ENCODE assay signal across 8 cellular contexts in genomic region chr9:67724885-67725284, GRCh38.
DNase-seq lines count a peak whose midpoint lies in the region; ATAC-seq and TF ChIP-seq lines count a peak whose summit lies in the region.
"Not testable (repeated sequence)": the region's sequence is repeated elsewhere in the genome, so short reads cannot be mapped to it uniquely, and the experiment has no call there.

No MANE protein-coding gene starts in this region.

- not testable (repeated sequence) for TF ChIP-seq CTCF in DND-41 (IDR thresholded peaks at IDR 0.05; ENCODE audit: borderline replicate concordance, extremely low read depth, low read length, poor library complexity, severe bottlenecking); ascending aorta (IDR thresholded peaks at IDR 0.05); lung (IDR thresholded peaks at IDR 0.05; ENCODE audit: control extremely low read depth, extremely low read depth); sigmoid colon (IDR thresholded peaks at IDR 0.05); suprapubic skin (IDR thresholded peaks at IDR 0.05)

- H3K36me3 ChIP-seq in DND-41 (ENCODE audit: insufficient read depth, low read length); ascending aorta; lung (ENCODE audit: control insufficient read depth in 2 of 2, insufficient read depth in 2 of 2, low read length in 2 of 2); sigmoid colon; suprapubic skin: not testable (repeated sequence)

- peak; percentile 53 for DNase-seq in DND-41
- DNase-seq in activated CD4-positive, alpha-beta T cell treated with anti-CD3 and anti-CD28 coated beads for 4 hours, result peak; percentile 18 to 32
- DNase-seq in activated T-cell treated with anti-CD3 and anti-CD28 coated beads, Interleukin-2, amount 50 U/mL, for 1 hour, result peak; percentile 30
- peak in 1 of 2 donors; percentile 63 for DNase-seq in ascending aorta (ENCODE audit: low spot score in 2 of 2)
- DNase-seq in Right ventricle myocardium inferior (ENCODE audit: missing footprints), result peak; percentile 48
- DNase-seq in lung (ENCODE audit: low spot score), result peak; percentile 37
- peak; percentile 64 for DNase-seq in sigmoid colon
- DNase-seq in suprapubic skin (ENCODE audit: low spot score in 2 of 2), result peak; percentile 66 to 81

- H3K79me2 ChIP-seq in DND-41 (ENCODE audit: insufficient read depth, low read length), result not testable (repeated sequence)

- not testable (repeated sequence) for H4K20me1 ChIP-seq in DND-41 (ENCODE audit: insufficient read depth, low read length)

- not testable (repeated sequence) for H3K9ac ChIP-seq in DND-41 (ENCODE audit: low read depth, low read length)

- not testable (repeated sequence) for H3K9me3 ChIP-seq in DND-41 (ENCODE audit: insufficient read depth, low read length, severe bottlenecking); ascending aorta; lung (ENCODE audit: control insufficient read depth in 2 of 2, insufficient read depth in 1 of 2, low read length in 1 of 2); sigmoid colon; suprapubic skin

- H2AFZ ChIP-seq in DND-41 (ENCODE audit: low read depth, low read length), result not testable (repeated sequence)

- TF ChIP-seq POLR2A in sigmoid colon (IDR thresholded peaks at IDR 0.05); suprapubic skin (IDR thresholded peaks at IDR 0.05): not testable (repeated sequence)

- H3K4me1 ChIP-seq in DND-41 (ENCODE audit: insufficient read depth, low read length); ascending aorta; lung (ENCODE audit: control insufficient read depth in 2 of 2, insufficient read depth in 2 of 2, low read length in 2 of 2); sigmoid colon; suprapubic skin: not testable (repeated sequence)

- intact Hi-C loops in ascending aorta (cut with DNase I); Right ventricle myocardium inferior (cut with DNase I); sigmoid colon (cut with DNase I): not testable (repeated sequence)

- WGBS in lung, 2 donors, result 4 to 7% methylated on average over 5 to 7 of the region's 11 CpGs
- WGBS in sigmoid colon, 2 donors, result 11 to 27% methylated on average over 6 to 7 of the region's 11 CpGs
- WGBS in suprapubic skin, result no CpG with 5 or more reads among the region's 11 CpGs

- ATAC-seq in DND-41 (ENCODE audit: insufficient read depth, low read depth); Right ventricle myocardium inferior; lung (ENCODE audit: insufficient read depth, low FRiP score): not testable (repeated sequence)

- not testable (repeated sequence) for H3K27me3 ChIP-seq in DND-41 (ENCODE audit: insufficient read depth, low read length, poor library complexity); ascending aorta; lung (ENCODE audit: control insufficient read depth, insufficient read depth); sigmoid colon; suprapubic skin

- not testable (repeated sequence) for H3K27ac ChIP-seq in DND-41 (ENCODE audit: low read length); ascending aorta; lung (ENCODE audit: low read depth in 1 of 2, low read length in 1 of 2); suprapubic skin
- H3K27ac ChIP-seq in sigmoid colon, result peak overlapping the region in 2 of 4 donors; percentile 59 to 60

- H3K4me2 ChIP-seq in DND-41 (ENCODE audit: insufficient read depth, low read length), result peak overlapping the region; percentile 42; the same call in 1 of the 2 replicates

- not testable (repeated sequence) for H3K4me3 ChIP-seq in DND-41 (ENCODE audit: low read depth in 1 of 2, low read length in 2 of 2); lung
- peak overlapping the region; percentile 42 to 47 for H3K4me3 ChIP-seq in ascending aorta
- H3K4me3 ChIP-seq in sigmoid colon, result peak overlapping the region in 3 of 4 donors; percentile 26 to 41 (median 26)
- peak overlapping the region; percentile 36 for H3K4me3 ChIP-seq in suprapubic skin

- TF ChIP-seq EP300 in sigmoid colon (IDR thresholded peaks at IDR 0.05); suprapubic skin (IDR thresholded peaks at IDR 0.05): not testable (repeated sequence)
